ENCODE assay signal across 2 cellular contexts in the genomic region with DNA sequence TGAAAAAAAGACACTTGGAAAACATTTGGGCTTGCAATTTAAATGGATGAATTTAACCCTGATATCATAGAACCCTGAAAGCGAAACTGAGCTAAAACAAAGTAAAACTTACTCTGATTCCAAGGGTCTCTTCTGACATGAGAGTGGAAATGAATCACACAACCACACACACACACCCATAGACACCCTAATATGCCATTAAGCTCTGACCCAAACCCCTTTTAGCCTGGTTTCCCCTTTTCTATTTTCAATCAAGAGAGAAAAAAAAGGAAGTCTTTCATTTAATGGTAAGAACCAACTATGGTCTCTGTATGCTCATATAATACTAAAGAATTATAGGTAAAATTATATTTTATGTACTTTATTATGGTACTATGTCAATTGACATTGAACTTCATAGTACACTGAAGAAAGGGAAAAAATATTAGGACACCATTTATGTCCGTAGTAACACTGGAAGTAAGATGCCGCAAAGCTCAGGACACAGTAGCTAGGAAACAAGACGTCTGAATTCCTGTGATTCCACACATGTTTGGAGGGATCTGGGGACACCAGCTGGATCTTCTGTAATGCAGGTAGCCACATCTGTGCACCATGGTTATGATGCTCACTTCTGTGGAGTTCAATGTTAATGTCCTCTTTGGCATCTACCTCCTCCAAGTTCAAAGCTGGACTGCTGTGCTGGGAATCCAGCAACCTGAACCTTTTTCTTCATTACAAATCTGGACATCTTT.
A peak's percentile ranks its signal among the peaks of the same experiment; 100 is the strongest.
TF ChIP-seq lines count a peak whose summit lies in the region.

No MANE protein-coding gene starts in this region.

TF ChIP-seq in IMR-90, 13 proteins besides CTCF, POLR2A, EP300 and RAD21:
- no peak for TF ChIP-seq MXI1 (IDR thresholded peaks at IDR 0.05; ENCODE audit: borderline replicate concordance, low read depth, low read length)
- TF ChIP-seq SMC3 (IDR thresholded peaks at IDR 0.05; ENCODE audit: low read depth, low read length) = no peak
- TF ChIP-seq MAFK (IDR thresholded peaks at IDR 0.05; ENCODE audit: low read depth, low read length) = no peak
- no peak for TF ChIP-seq MAZ (IDR thresholded peaks at IDR 0.05; ENCODE audit: borderline replicate concordance, low read depth, low read length)
- TF ChIP-seq FOS (IDR thresholded peaks at IDR 0.05; ENCODE audit: low read depth, low read length) = no peak
- no peak for TF ChIP-seq RCOR1 (IDR thresholded peaks at IDR 0.05; ENCODE audit: insufficient replicate concordance, low read length)
- no peak for TF ChIP-seq NFE2L2 (IDR thresholded peaks at IDR 0.05; ENCODE audit: low read depth, low read length)

TF ChIP-seq in H1, 55 proteins besides CTCF, POLR2A, EP300 and RAD21:
- TF ChIP-seq SP1 (IDR thresholded peaks at IDR 0.05; ENCODE audit: low read depth, low read length) (no peak), TEAD4 (IDR thresholded peaks at IDR 0.05; ENCODE audit: low read depth, low read length) (peak; percentile 38; the same call in 1 of the 2 replicates), RNF2 (IDR thresholded peaks at IDR 0.05; ENCODE audit: borderline replicate concordance, low read depth, low read length, missing control alignments, poor library complexity, severe bottlenecking) (no peak)
